Comparison of ENCODE assay signal across 12 cellular contexts in the genomic region with DNA sequence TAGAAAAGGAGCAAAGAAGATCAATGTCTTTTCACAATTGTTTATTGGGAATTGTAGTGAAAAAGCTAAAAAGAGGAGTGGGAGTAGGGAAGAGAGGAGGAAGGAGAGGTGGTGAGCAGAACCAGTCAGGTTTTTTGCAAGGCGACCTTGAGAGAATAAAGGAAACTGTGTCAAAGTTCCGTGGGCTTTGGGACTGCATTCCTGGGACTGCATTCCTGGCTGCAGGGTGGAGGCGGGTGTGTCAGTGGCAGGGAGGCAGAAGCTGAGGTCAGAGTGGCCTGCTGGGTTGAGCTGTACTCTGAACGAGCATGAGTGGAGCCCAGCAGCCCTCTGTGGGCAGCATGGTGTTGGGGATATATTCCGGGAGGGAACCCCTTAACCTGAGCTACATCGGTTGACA.
DNase-seq lines count a peak whose midpoint lies in the region; ATAC-seq, FAIRE-seq and TF ChIP-seq lines count a peak whose summit lies in the region.
"Had no signal": no experiment of that assay in that cellular context is flagged by ENCODE, and none has a peak within 500 bp of the region (broad histone marks: within the 10 kb centered on the region; RNA-seq: fewer than 3 reads in every experiment).

No MANE protein-coding gene starts in this region.

- H3K18ac ChIP-seq in H1 (ENCODE audit: extremely low read depth, low read length) = peak overlapping the region; percentile 48; the same call in 1 of the 2 replicates

- no peak overlapping the region; the same call in 1 of the 2 replicates for H2AK5ac ChIP-seq in H1 (ENCODE audit: low read depth, low read length)

- no peak overlapping the region for H2BK20ac ChIP-seq in H1 (ENCODE audit: low read length)

- H4K5ac ChIP-seq in H1 (ENCODE audit: insufficient read length, low read depth, low read length) = no peak overlapping the region

- TF ChIP-seq RAD21 in A549 (conservative IDR thresholded peaks at IDR 0.05 in 1 of 2, IDR thresholded peaks at IDR 0.05 in 1 of 2) (no peak), H1 (IDR thresholded peaks at IDR 0.05 in 1 of 2, conservative IDR thresholded peaks at IDR 0.05 in 1 of 2; ENCODE audit: low read depth in 2 of 2, low read length in 2 of 2) (no peak)

- H3K4ac ChIP-seq in H1 (replicated peaks; ENCODE audit: insufficient read length, low read depth, low read length) = no peak overlapping the region

- H3K27me3 ChIP-seq in H1 (replicated peaks in 1 of 4; ENCODE audit: control insufficient read depth in 3 of 4, extremely low read depth in 1 of 4, insufficient read depth in 3 of 4, low read length in 3 of 4) (no peaks in the 10 kb centered on the region), lower lobe of right lung (ENCODE audit: low read depth) (no peaks in the 10 kb centered on the region)
- H3K27me3 ChIP-seq: sigmoid colon had no signal

- no peaks in the 10 kb centered on the region for H4K20me1 ChIP-seq in H1 (replicated peaks in 1 of 2; ENCODE audit: control insufficient read depth in 1 of 2, insufficient read depth in 2 of 2, low read length in 2 of 2)

- no peak overlapping the region for H3K23ac ChIP-seq in H1 (ENCODE audit: insufficient read length)

- H3K27ac ChIP-seq in A549 (peak overlapping the region in 1 of 2 experiments; percentile 62; a peak in 3 of 6 replicates), H1 (ENCODE audit: low read depth, low read length) (no peak overlapping the region), lower lobe of right lung (peak overlapping the region; percentile 32)
- H3K27ac ChIP-seq: sigmoid colon had no signal

- H2AFZ ChIP-seq in H1 (ENCODE audit: low read length) = no peak overlapping the region; the same call in 1 of the 2 replicates

- H3K79me2 ChIP-seq in H1 (ENCODE audit: control insufficient read depth in 1 of 2, insufficient read depth in 2 of 2, low read length in 2 of 2) = no peaks in the 10 kb centered on the region

- TF ChIP-seq EP300 in A549 (IDR thresholded peaks at IDR 0.05) (no peak), H1 (IDR thresholded peaks at IDR 0.05; ENCODE audit: borderline replicate concordance in 1 of 2, low read depth in 2 of 2, low read length in 2 of 2) (no peak)

- no peaks in the 10 kb centered on the region for H3K79me1 ChIP-seq in H1 (ENCODE audit: low read depth, low read length)

- no peak overlapping the region for H3K56ac ChIP-seq in H1 (replicated peaks; ENCODE audit: insufficient read length, low read depth, low read length)

- CTCF ChIA-PET in A549 (lab: Yijun Ruan, JAX) (interaction anchor here (0.6 to 2.0 kb wide), 3 partner anchors 225 to 1277 kb away, joined by 3 to 5 read pairs (median 4); no protein-coding TSS in a partner anchor), H1 (lab: Charles Lee; ENCODE audit: partially characterized antibody) (interaction anchor here (0.6 to 4.4 kb wide), 11 partner anchors 8 to 275 kb away, joined by 3 to 21 read pairs (median 4); no protein-coding TSS in a partner anchor)

- no peak overlapping the region for H4K91ac ChIP-seq in H1 (replicated peaks; ENCODE audit: insufficient read length, low read length)

- H3K23me2 ChIP-seq in H1 (ENCODE audit: low read depth, low read length) = no peaks in the 10 kb centered on the region

- no peak overlapping the region for H2BK15ac ChIP-seq in H1 (ENCODE audit: low read length)

- peaks cover 15% of the 10 kb centered on the region for H3K4me1 ChIP-seq in A549
- H3K4me1 ChIP-seq in H1 (replicated peaks in 1 of 4; ENCODE audit: control insufficient read depth in 3 of 4, insufficient read depth in 4 of 4, low read length in 3 of 4) = peaks cover 0 to 6% (median 2%) of the 10 kb centered on the region in 4 experiments; a peak in 4 of 7 replicates
- H3K4me1 ChIP-seq in lower lobe of right lung = no peaks in the 10 kb centered on the region
- H3K4me1 ChIP-seq: sigmoid colon had no signal

- DNase-seq in A549 (ENCODE audit: low read depth in 1 of 2, low spot score in 1 of 2) (peak; percentile 10 to 14), HuH-7.5 (ENCODE audit: low spot score) (peak; percentile 64), H1 (ENCODE audit: low read depth in 1 of 2, low spot score in 2 of 2) (no peak), lower lobe of right lung (peak; percentile 61), occipital lobe (lab: John Stamatoyannopoulos, UW) (no peak)
- no peak for DNase-seq in activated T-cell treated with anti-CD3 and anti-CD28 coated beads, Interleukin-2, amount 50 U/mL, for 48 hours
- DNase-seq: activated CD4-positive, alpha-beta T cell treated with anti-CD3 and anti-CD28 coated beads, Interleukin-2, amount 50 U/mL, for 48 hours; central memory CD4-positive, alpha-beta T cell; sigmoid colon had no signal

- WGBS in A549 (ENCODE audit: missing lambda C conversion rate) = 40% methylated on average over 6 of the region's 6 CpGs
- WGBS in H1 (ENCODE audit: extremely low coverage in 1 of 2, insufficient coverage in 1 of 2, insufficient read length in 1 of 2, insufficient replicate concordance in 2 of 2, low coverage in 1 of 2, low lambda C conversion rate in 2 of 2, missing lambda C conversion rate in 1 of 2), 2 experiments = 65% methylated on average over 6 of the region's 6 CpGs; no CpG with 5 or more reads in 1 of the 2 experiments

- no peak overlapping the region for H3K14ac ChIP-seq in H1 (ENCODE audit: insufficient read length)

- POLR2A ChIA-PET in A549 (lab: Yijun Ruan, JAX) (no interaction called here), H1 (lab: Charles Lee; ENCODE audit: partially characterized antibody) (no interaction called here)

- H3K36me3 ChIP-seq in H1 (ENCODE audit: control insufficient read depth in 2 of 4, insufficient read depth in 4 of 4, low read length in 3 of 4) (no peaks in the 10 kb centered on the region), lower lobe of right lung (peaks cover 61% of the 10 kb centered on the region)
- H3K36me3 ChIP-seq: sigmoid colon had no signal

- peak; percentile 71 to 85 for ATAC-seq in A549
- peak; percentile 82 to 90 for ATAC-seq in lower lobe of right lung
- ATAC-seq in GM18873 (IDR thresholded peaks at IDR 0.05; ENCODE audit: low FRiP score, unreplicated experiment) = no peak
- no peak for ATAC-seq in GM21717 (IDR thresholded peaks at IDR 0.05; ENCODE audit: unreplicated experiment)
- ATAC-seq: Panc1 had no signal

- FAIRE-seq in A549 (lab: Jason Lieb, UNC) (no peak), H1 (lab: Jason Lieb, UNC) (no peak)

- no peaks in the 10 kb centered on the region for H3K9me3 ChIP-seq in A549
- H3K9me3 ChIP-seq in H1 (ENCODE audit: insufficient read depth in 2 of 2, low read depth in 1 of 2, low read length in 1 of 2) = no peaks in the 10 kb centered on the region
- no peaks in the 10 kb centered on the region for H3K9me3 ChIP-seq in lower lobe of right lung
- H3K9me3 ChIP-seq: sigmoid colon had no signal

- no peak overlapping the region for H3K9ac ChIP-seq in H1 (replicated peaks in 1 of 4; ENCODE audit: extremely low read depth in 1 of 4, low read depth in 3 of 4, low read length in 3 of 4)

- H2BK120ac ChIP-seq in H1 (replicated peaks; ENCODE audit: low read depth, low read length) = no peak overlapping the region

- peak overlapping the region; percentile 29; the same call in 2 of the 3 replicates for H3K4me2 ChIP-seq in A549
- no peak overlapping the region for H3K4me2 ChIP-seq in H1 (ENCODE audit: insufficient read depth in 1 of 2, low read depth in 2 of 2, low read length in 2 of 2)

- TF ChIP-seq CTCF in A549 (IDR thresholded peaks at IDR 0.05) (no peak), H1 (IDR thresholded peaks at IDR 0.05; ENCODE audit: control extremely low read depth in 1 of 3, insufficient read depth in 1 of 3, low read depth in 1 of 3, low read length in 3 of 3) (no peak), lower lobe of right lung (IDR thresholded peaks at IDR 0.05) (no peak)

- H4K8ac ChIP-seq in H1 (ENCODE audit: extremely low read depth, insufficient read depth, low read length) = no peak overlapping the region

- H2BK12ac ChIP-seq in H1 (ENCODE audit: low read depth, low read length) = 0 out of 2 replicates have a peak overlapping the region, but pooled peaks have one; percentile 55

- no peak for TF ChIP-seq POLR2A in A549 (IDR thresholded peaks at IDR 0.05; ENCODE audit: low read length)
- TF ChIP-seq POLR2A in H1 (IDR thresholded peaks at IDR 0.05; ENCODE audit: control extremely low read depth in 1 of 2, low read depth in 2 of 2, low read length in 2 of 2) = no peak

- intact Hi-C loops in lower lobe of right lung (cut with DNase I) = no loop called here

- H2BK5ac ChIP-seq in H1 (ENCODE audit: low read depth, low read length) = no peak overlapping the region

- H3K4me3 ChIP-seq in A549 = no peak overlapping the region
- H3K4me3 ChIP-seq in H1 (ENCODE audit: extremely low read depth in 1 of 4, insufficient read depth in 2 of 4, low read depth in 3 of 4, low read length in 4 of 4) = no peak overlapping the region
- no peak overlapping the region for H3K4me3 ChIP-seq in lower lobe of right lung
- H3K4me3 ChIP-seq: sigmoid colon had no signal

TF ChIP-seq in A549, 52 proteins besides CTCF, POLR2A, EP300 and RAD21:
- no peak for TF ChIP-seq HOXA7 (CRISPR knock-in tag; IDR thresholded peaks at IDR 0.05)
- no peak for TF ChIP-seq JUNB (IDR thresholded peaks at IDR 0.05)
- no peak for TF ChIP-seq CHD4 (IDR thresholded peaks at IDR 0.05; ENCODE audit: borderline replicate concordance)
- TF ChIP-seq ZFP36 (IDR thresholded peaks at IDR 0.05; ENCODE audit: borderline replicate concordance, partially characterized antibody) = no peak
- no peak for TF ChIP-seq CEBPB (IDR thresholded peaks at IDR 0.05)
- no peak for TF ChIP-seq ZC3H11A (IDR thresholded peaks at IDR 0.05)

TF ChIP-seq in H1, 55 proteins besides CTCF, POLR2A, EP300 and RAD21 (continues in another document):
- TF ChIP-seq GABPA (IDR thresholded peaks at IDR 0.05; ENCODE audit: borderline replicate concordance, insufficient read depth, low read length) (no peak), POU5F1 (IDR thresholded peaks at IDR 0.05; ENCODE audit: low read depth, low read length) (no peak), TEAD4 (IDR thresholded peaks at IDR 0.05; ENCODE audit: low read depth, low read length) (peak; percentile 98), SP1 (IDR thresholded peaks at IDR 0.05; ENCODE audit: low read depth, low read length) (peak; percentile 81), ZNF274 (IDR thresholded peaks at IDR 0.05; ENCODE audit: borderline replicate concordance, extremely low read depth, low read length) (no peak), SAP30 (IDR thresholded peaks at IDR 0.05; ENCODE audit: insufficient read depth, insufficient replicate concordance, low read length) (no peak)

Comparison
In these comparisons a context has a peak if more than half of its experiments do, and no peak if none do; other contexts are left out.
1. ATAC-seq: peak in A549 (2 of 2) and lower lobe of right lung (2 of 2); none in GM18873 (single experiment) and GM21717 (single experiment).
2. DNase-seq: peak in A549 (2 of 2), HuH-7.5 (single experiment) and lower lobe of right lung (single experiment); none in H1 (0 of 2), occipital lobe (single experiment) and activated T-cell treated with anti-CD3 and anti-CD28 coated beads, Interleukin-2, amount 50 U/mL, for 48 hours (0 of 2).